8 cellular contexts compared by ENCODE assay signal in the genomic region with DNA sequence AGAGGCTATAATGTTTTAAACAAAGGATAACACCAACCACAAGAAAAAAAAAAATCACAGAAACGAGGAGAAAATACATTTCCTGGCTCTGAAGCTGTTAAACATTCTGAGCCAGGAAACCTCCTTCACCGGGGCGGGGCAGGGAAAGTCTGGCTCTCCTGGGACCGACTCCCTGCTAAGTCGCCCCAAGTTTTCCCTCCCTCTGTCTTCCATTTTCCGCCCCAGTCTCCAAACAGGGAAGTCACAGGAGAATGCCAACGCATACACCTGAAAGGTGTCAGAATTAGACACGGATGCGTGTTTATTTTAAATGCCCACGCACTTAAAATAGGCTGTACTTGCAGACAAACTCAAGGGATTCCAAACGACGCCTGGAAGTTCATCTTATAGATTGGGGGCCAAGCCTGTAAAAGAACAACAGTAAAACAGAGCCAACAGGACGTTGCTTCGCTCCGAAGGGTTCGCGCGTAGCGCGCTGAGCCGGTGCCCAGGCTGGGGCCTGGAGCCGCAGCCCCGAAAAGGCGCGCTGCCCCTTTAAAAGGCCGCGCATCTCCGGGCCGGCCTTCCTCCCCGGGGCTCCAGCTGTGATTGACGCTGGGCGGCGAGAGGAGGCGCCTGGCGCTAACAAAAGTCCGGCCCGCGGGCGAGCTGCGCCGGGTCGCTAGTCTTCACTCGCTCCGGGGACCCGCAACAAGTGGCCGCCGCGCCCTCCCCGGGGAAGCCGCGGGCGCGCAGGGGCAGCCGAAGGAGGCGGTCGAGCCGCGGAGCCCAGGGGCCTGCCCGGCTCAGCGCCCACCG. TPM values are rescaled to one million over a fixed set of nuclear protein-coding genes. Genes with fewer than 3 reads are reported as not detected.
DNase-seq lines count a peak whose midpoint lies in the region; ATAC-seq and TF ChIP-seq lines count a peak whose summit lies in the region.

Gene FBXL7, plus strand, starts transcription at position 653 of the 798 bp plus-strand sequence.

- TF ChIP-seq EP300 in sigmoid colon (IDR thresholded peaks at IDR 0.05) = no peak

- peaks cover 22% of the 10 kb centered on the region for H3K4me1 ChIP-seq in HUES64 (ENCODE audit: insufficient read depth, low read length)
- H3K4me1 ChIP-seq in body of pancreas = peaks cover 9% of the 10 kb centered on the region
- peaks cover 10% of the 10 kb centered on the region for H3K4me1 ChIP-seq in iPS-18a (ENCODE audit: control insufficient read depth, low read depth, low read length)
- H3K4me1 ChIP-seq in sigmoid colon = peaks cover 0 to 34% (median 17%) of the 10 kb centered on the region in 4 donors

- TF ChIP-seq POLR2A in body of pancreas (IDR thresholded peaks at IDR 0.05) = peak in 1 of 3 donors; percentile 16
- peak in 1 of 2 donors; percentile 24 for TF ChIP-seq POLR2A in sigmoid colon (IDR thresholded peaks at IDR 0.05)

- intact Hi-C loops in body of pancreas (cut with DNase I) (no loop called here), sigmoid colon (cut with DNase I) (loop anchor here (1.0 to 10.0 kb wide), 4 partner anchors 48 to 323 kb away; no protein-coding TSS in a partner anchor)

- H3K27me3 ChIP-seq in HUES64 (ENCODE audit: insufficient read depth, low read length) = peaks cover 12% of the 10 kb centered on the region; the same call in 1 of the 2 replicates
- peaks cover 0 to 4% of the 10 kb centered on the region in 2 donors for H3K27me3 ChIP-seq in body of pancreas
- H3K27me3 ChIP-seq in iPS-18a (ENCODE audit: control insufficient read depth, insufficient read depth, low read length) = peaks cover 7% of the 10 kb centered on the region
- H3K27me3 ChIP-seq in sigmoid colon = no peaks in the 10 kb centered on the region

- H3K9ac ChIP-seq in HUES64 (ENCODE audit: low read depth, low read length) (peak within 1 kb of the TSS; percentile 70), iPS-18a (ENCODE audit: low read length) (peak within 1 kb of the TSS; percentile 21)

- no peaks in the 10 kb centered on the region for H3K36me3 ChIP-seq in HUES64 (ENCODE audit: insufficient read depth, low read length)
- H3K36me3 ChIP-seq in body of pancreas (replicated peaks in 1 of 2; ENCODE audit: insufficient read depth in 1 of 2, low read depth in 2 of 2) = no peaks in the 10 kb centered on the region
- no peaks in the 10 kb centered on the region for H3K36me3 ChIP-seq in iPS-18a (ENCODE audit: control insufficient read depth, low read depth, low read length)
- H3K36me3 ChIP-seq in sigmoid colon = no peaks in the 10 kb centered on the region

- H3K27ac ChIP-seq in HUES64 (ENCODE audit: low read depth, low read length) (peak within 1 kb of the TSS; percentile 44; the same call in 1 of the 2 replicates), body of pancreas (peak within 1 kb of the TSS in 2 of 4 donors; percentile 36 to 38), iPS-18a (ENCODE audit: low read length) (no peak within 1 kb of the TSS), sigmoid colon (peak within 1 kb of the TSS; percentile 89 to 92 (median 91))

- peak; percentile 57 for ATAC-seq in body of pancreas
- ATAC-seq in GM18909 (IDR thresholded peaks at IDR 0.05; ENCODE audit: poor library complexity, unreplicated experiment) = no peak
- no peak for ATAC-seq in HG02938 (IDR thresholded peaks at IDR 0.05; ENCODE audit: unreplicated experiment)

- peak within 1 kb of the TSS; percentile 77 for H3K4me3 ChIP-seq in HUES64 (ENCODE audit: low read length)
- peak within 1 kb of the TSS in 1 of 2 donors; percentile 8 for H3K4me3 ChIP-seq in body of pancreas
- peak within 1 kb of the TSS; percentile 85 for H3K4me3 ChIP-seq in iPS-18a (ENCODE audit: low read length)
- H3K4me3 ChIP-seq in sigmoid colon = peak within 1 kb of the TSS; percentile 81 to 88 (median 84)

- under 1% methylated on average over 61 of the region's 61 CpGs for WGBS in HUES64
- 0 to 1% methylated on average over 21 to 59 of the region's 61 CpGs for WGBS in body of pancreas, 2 donors
- 2% methylated on average over 61 of the region's 61 CpGs for WGBS in sigmoid colon, 2 donors

- peak; percentile 82 for DNase-seq in ELF-1 (ENCODE audit: low read depth, low spot score)
- peak; percentile 17 to 35 (median 22) for DNase-seq in body of pancreas
- peak; percentile 92 for DNase-seq in sigmoid colon
- no peak for DNase-seq in CD1c-positive myeloid dendritic cell (ENCODE audit: extremely low spot score)

- no peaks in the 10 kb centered on the region for H3K9me3 ChIP-seq in HUES64 (ENCODE audit: insufficient read depth, low read depth, low read length)
- no peaks in the 10 kb centered on the region for H3K9me3 ChIP-seq in body of pancreas
- no peaks in the 10 kb centered on the region for H3K9me3 ChIP-seq in iPS-18a (ENCODE audit: control insufficient read depth, low read depth, low read length)
- no peaks in the 10 kb centered on the region for H3K9me3 ChIP-seq in sigmoid colon

- TF ChIP-seq CTCF in body of pancreas (IDR thresholded peaks at IDR 0.05) (no peak), sigmoid colon (IDR thresholded peaks at IDR 0.05) (no peak)

RNA-seq across cellular contexts. Expression of gene FBXL7, which starts in this region (rescaled TPM):
- 10.6 TPM for polyA plus RNA-seq in HUES64 (2013, experiment 1 of 2)
- polyA plus RNA-seq in HUES64 (2013, experiment 2 of 2) = 12.6 TPM
- 1 to 10 TPM; 3.1 to 4.0 TPM for total RNA-seq in body of pancreas
- total RNA-seq in sigmoid colon = 10 to 100 TPM; 18.2 to 44.3 (median 20.9) TPM
- polyA plus RNA-seq in sigmoid colon = 1 to 10 TPM in 2 of 3 donors, under 1 TPM in 1; 0.92 to 3.6 (median 2.7) TPM
